ENCODE assay signal across 8 cellular contexts in genomic region chr14:76151398-76152332, GRCh38. TPM values are rescaled to one million over a fixed set of nuclear protein-coding genes. Genes with fewer than 3 reads are reported as not detected.
A peak's percentile ranks its signal among the peaks of the same experiment; 100 is the strongest.
DNase-seq lines count a peak whose midpoint lies in the region; ATAC-seq and TF ChIP-seq lines count a peak whose summit lies in the region.

Gene GPATCH2L (plus strand): TSS chr14:76151922. CDS start chr14:76154364, 2,442 bp downstream.

- H3K4me1 Mint-ChIP-seq in CD14-positive monocyte = peaks cover 49% of the 10 kb centered on the region

- H3K9me3 Mint-ChIP-seq in CD14-positive monocyte = peaks cover 0 to 14% (median 4%) of the 10 kb centered on the region in 7 donors

- intact Hi-C loops in CD14-positive monocyte (cut with micrococcal nuclease) (loop anchor here in 1 of 2 donors (5.0 kb wide), 1 partner anchor 169 kb away; the partner anchor contains the start of gene TGFB3), right lobe of liver (cut with DNase I) (no loop called here)

- peaks cover 0 to 25% (median 0%) of the 10 kb centered on the region in 4 donors for H3K4me1 ChIP-seq in right lobe of liver

- ATAC-seq in GM19351 (IDR thresholded peaks at IDR 0.05; ENCODE audit: unreplicated experiment) = peak; percentile 81
- ATAC-seq in HG03520 (IDR thresholded peaks at IDR 0.05; ENCODE audit: unreplicated experiment) = peak; percentile 75
- ATAC-seq in right lobe of liver = peak; percentile 99 to 100 (median 100)

- peaks cover 16 to 21% of the 10 kb centered on the region in 2 donors for H3K36me3 Mint-ChIP-seq in CD14-positive monocyte

- peak within 1 kb of the TSS; percentile 64 to 91 (median 78) for H3K27ac ChIP-seq in right lobe of liver

- peaks cover 0 to 6% (median 2%) of the 10 kb centered on the region in 4 donors for H3K36me3 ChIP-seq in right lobe of liver

- peak within 1 kb of the TSS; percentile 98 to 100 (median 99) for H3K4me3 ChIP-seq in right lobe of liver

- WGBS in right lobe of liver (ENCODE audit: insufficient coverage, low coverage, low lambda C conversion rate, missing lambda C conversion rate) = 4% methylated on average over 25 of the region's 43 CpGs

- H3K27me3 ChIP-seq in right lobe of liver = no peaks in the 10 kb centered on the region

- no peak for TF ChIP-seq CTCF in CD14-positive monocyte (IDR thresholded peaks at IDR 0.05)
- no peak for TF ChIP-seq CTCF in right lobe of liver (IDR thresholded peaks at IDR 0.05)

- peak; percentile 95 for DNase-seq in CD14-positive monocyte (ENCODE audit: low spot score)
- peak; percentile 81 for DNase-seq in NCI-H748 treated with DMSO at 0.1 percent for 48 hours (lab: John Stamatoyannopoulos, UW)
- DNase-seq in activated CD4-positive, alpha-beta T cell treated with anti-CD3 and anti-CD28 coated beads, Interleukin-2, amount 50 U/mL, for 4 hours = peak; percentile 97 to 98
- peak; percentile 69 to 86 for DNase-seq in dermis microvascular lymphatic vessel endothelial cell (ENCODE audit: low read depth in 2 of 2)
- DNase-seq in right lobe of liver = peak; percentile 94 to 96 (median 95)
- peak; percentile 98 for DNase-seq in stimulated activated CD4-positive, alpha-beta T cell treated with anti-CD3 and anti-CD28 coated beads, Interleukin-4, amount 100 ng/mL, for 24 hours

- H3K9me3 ChIP-seq in right lobe of liver = no peaks in the 10 kb centered on the region

- peaks cover 2 to 16% (median 8%) of the 10 kb centered on the region in 3 donors for H3K27me3 Mint-ChIP-seq in CD14-positive monocyte (ENCODE audit: low read depth in 3 of 3)

- peak within 1 kb of the TSS; percentile 97 to 98 for H3K4me3 Mint-ChIP-seq in CD14-positive monocyte

- peak; percentile 71 for TF ChIP-seq POLR2A in right lobe of liver (IDR thresholded peaks at IDR 0.05)

- peak within 1 kb of the TSS; percentile 99 to 100 (median 99) for H3K27ac Mint-ChIP-seq in CD14-positive monocyte

RNA-seq across cellular contexts. Expression of gene GPATCH2L, which starts in this region (rescaled TPM):
- 10 to 100 TPM; 10.6 to 13.8 TPM for polyA plus RNA-seq in CD14-positive monocyte
- total RNA-seq in dermis microvascular lymphatic vessel endothelial cell (31.7 and 46.1 TPM in 2 replicates), right lobe of liver (10 to 100 TPM in 5 of 6 experiments, 1 to 10 TPM in 1; 10.0 to 20.7 (median 14.7) TPM)

Comparison
In these comparisons a context has a peak if more than half of its experiments do, and no peak if none do; other contexts are left out.
1. Peak in every context shown above with its lines: DNase-seq, ATAC-seq, H3K4me3 ChIP-seq and H3K27ac ChIP-seq.